ENCODE assay signal across 19 cellular contexts in the genomic region with DNA sequence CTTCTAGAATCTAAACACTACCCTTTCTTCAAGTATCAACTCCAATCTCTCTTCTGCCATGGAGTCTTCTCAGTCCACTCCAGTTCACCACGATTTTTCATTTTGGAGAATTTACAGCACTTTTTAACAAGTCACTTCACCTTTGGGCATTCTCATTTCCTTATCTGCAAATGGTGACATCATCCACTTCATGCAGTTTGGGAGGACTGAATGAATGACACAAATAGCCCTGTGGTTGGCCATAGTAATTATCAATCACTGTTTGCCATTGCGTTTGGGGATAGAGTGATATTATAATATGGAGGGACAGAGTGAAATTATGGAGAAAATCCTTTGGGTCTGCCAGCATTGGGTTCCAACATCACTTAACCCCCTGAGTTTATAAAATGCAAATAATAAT. TPM values are rescaled to one million over a fixed set of nuclear protein-coding genes. Genes with fewer than 3 reads are reported as not detected.
DNase-seq lines count a peak whose midpoint lies in the region; ATAC-seq and TF ChIP-seq lines count a peak whose summit lies in the region.
"Had no signal": no experiment of that assay in that cellular context is flagged by ENCODE, and none has a peak within 500 bp of the region (broad histone marks: within the 10 kb centered on the region; RNA-seq: fewer than 3 reads in every experiment).

No MANE protein-coding gene starts in this region.

- H3K27me3 ChIP-seq in left ventricle myocardium inferior (ENCODE audit: low read depth) (no peaks in the 10 kb centered on the region), right atrium auricular region (no peaks in the 10 kb centered on the region), hepatocyte (no peaks in the 10 kb centered on the region), vagina (no peaks in the 10 kb centered on the region)

- H3K79me2 ChIP-seq in hepatocyte, result no peaks in the 10 kb centered on the region

- no peak for TF ChIP-seq POLR2A in vagina (IDR thresholded peaks at IDR 0.05)

- no peak overlapping the region for H2AFZ ChIP-seq in hepatocyte

- intact Hi-C loops in left ventricle myocardium inferior (cut with micrococcal nuclease), result no loop called here
- intact Hi-C loops in vagina (cut with DNase I), result no loop called here

- DNase-seq in left ventricle myocardium inferior, result no peak
- DNase-seq in right atrium auricular region (ENCODE audit: low spot score), result no peak
- DNase-seq in RPMI7951 (ENCODE audit: low read depth), result peak; percentile 45
- DNase-seq in hepatocyte (ENCODE audit: low spot score), result no peak
- no peak for DNase-seq in vagina (ENCODE audit: extremely low spot score in 2 of 2)
- DNase-seq in nucleus accumbens (lab: John Stamatoyannopoulos, UW), result no peak
- no peak for DNase-seq in GM03348 (ENCODE audit: low spot score)
- DNase-seq: activated CD4-positive, alpha-beta T cell treated with anti-CD3 and anti-CD28 coated beads for 4 hours; activated gamma-delta T cell; amygdala; H7; Karpas-422; naive thymus-derived CD8-positive, alpha-beta T cell; NCI-H2171; SK-N-SH; stimulated activated CD8-positive, alpha-beta memory T cell treated with anti-CD3 and anti-CD28 coated beads, Interleukin-4, amount 100 ng/mL, for 48 hours had no signal

- H4K20me1 ChIP-seq in hepatocyte (ENCODE audit: insufficient read depth, poor library complexity, severe bottlenecking), result no peaks in the 10 kb centered on the region

- H3K4me3 ChIP-seq in left ventricle myocardium inferior (no peak overlapping the region), right atrium auricular region (no peak overlapping the region), hepatocyte (no peak overlapping the region), vagina (no peak overlapping the region)

- no peak for ATAC-seq in GM21528 (IDR thresholded peaks at IDR 0.05; ENCODE audit: low FRiP score, unreplicated experiment)
- ATAC-seq: naive thymus-derived CD8-positive, alpha-beta T cell had no signal

- no peak overlapping the region for H3K4me2 ChIP-seq in hepatocyte
- H3K4me2 ChIP-seq: SK-N-SH had no signal

- H3K36me3 ChIP-seq in left ventricle myocardium inferior (no peaks in the 10 kb centered on the region), right atrium auricular region (no peaks in the 10 kb centered on the region), hepatocyte (replicated peaks; ENCODE audit: insufficient read depth, low read depth) (no peaks in the 10 kb centered on the region), vagina (no peaks in the 10 kb centered on the region)

- H3K9me3 ChIP-seq in left ventricle myocardium inferior (replicated peaks), result no peaks in the 10 kb centered on the region
- H3K9me3 ChIP-seq in right atrium auricular region, result no peaks in the 10 kb centered on the region
- no peaks in the 10 kb centered on the region for H3K9me3 ChIP-seq in hepatocyte (ENCODE audit: low read depth)
- H3K9me3 ChIP-seq in vagina, result no peaks in the 10 kb centered on the region
- H3K9me3 ChIP-seq: SK-N-SH had no signal

- WGBS in hepatocyte (ENCODE audit: low lambda C conversion rate, missing lambda C conversion rate), result 96% methylated on average over 2 of the region's 2 CpGs

- H3K4me1 ChIP-seq in left ventricle myocardium inferior, result peaks cover 8% of the 10 kb centered on the region
- no peaks in the 10 kb centered on the region for H3K4me1 ChIP-seq in right atrium auricular region
- H3K4me1 ChIP-seq in hepatocyte (ENCODE audit: insufficient read depth), result peaks cover 3% of the 10 kb centered on the region
- H3K4me1 ChIP-seq in vagina, result no peaks in the 10 kb centered on the region

- H3K9me2 ChIP-seq in hepatocyte (replicated peaks; ENCODE audit: insufficient read depth), result no peaks in the 10 kb centered on the region
- H3K9me2 ChIP-seq: SK-N-SH had no signal

- TF ChIP-seq CTCF in left ventricle myocardium inferior (IDR thresholded peaks at IDR 0.05; ENCODE audit: borderline replicate concordance) (no peak), right atrium auricular region (IDR thresholded peaks at IDR 0.05) (no peak), hepatocyte (IDR thresholded peaks at IDR 0.05; ENCODE audit: poor library complexity) (no peak), vagina (IDR thresholded peaks at IDR 0.05) (no peak)

- peak overlapping the region; percentile 31 for H3K27ac ChIP-seq in left ventricle myocardium inferior (replicated peaks)
- H3K27ac ChIP-seq in right atrium auricular region, result peak overlapping the region in 1 of 2 donors; percentile 50
- peak overlapping the region; percentile 38 for H3K27ac ChIP-seq in hepatocyte
- peak overlapping the region; percentile 15 for H3K27ac ChIP-seq in vagina
- H3K27ac ChIP-seq: C4-2B had no signal

RNA-seq across cellular contexts. Expression of a gene that starts 38.0 kb away (rescaled TPM):
- total RNA-seq in left ventricle myocardium inferior (103 TPM), right atrium auricular region (100 to 1,000 TPM; 211 to 341 TPM), hepatocyte (164 and 166 TPM in 2 replicates), vagina (97.7 TPM)
- total RNA-seq in RPMI7951 (2014; rRNA removed; shearing (Covaris generic)), result 87.2 and 94.1 TPM in 2 replicates
- polyA plus RNA-seq in hepatocyte, result 179 and 194 TPM in 2 replicates
- total RNA-seq: naive thymus-derived CD8-positive, alpha-beta T cell had no signal
- polyA plus RNA-seq: naive thymus-derived CD8-positive, alpha-beta T cell had no signal

RNA-seq across cellular contexts. Expression of a gene that starts 59.0 kb away (rescaled TPM):
- total RNA-seq in left ventricle myocardium inferior (not detected), right atrium auricular region (not detected), hepatocyte (763 and 899 TPM in 2 replicates), vagina (not detected)
- total RNA-seq in RPMI7951 (2014; rRNA removed; shearing (Covaris generic)), result not detected in 2 replicates
- polyA plus RNA-seq in hepatocyte, result 366 and 434 TPM in 2 replicates
- total RNA-seq: cerebellum; H7; naive thymus-derived CD8-positive, alpha-beta T cell had no signal
- polyA plus RNA-seq: naive thymus-derived CD8-positive, alpha-beta T cell had no signal

Comparison
In these comparisons a context has a peak if more than half of its experiments do, and no peak if none do; other contexts are left out.
1. RNA of a gene that starts 59.0 kb away (total RNA-seq): 763 to 899 TPM in hepatocyte; not detected in right atrium auricular region, not detected in left ventricle myocardium inferior (single experiment), not detected in RPMI7951 and not detected in vagina (single experiment); every median in the first group is over 100 times any median in the second.